22 cellular contexts compared by ENCODE assay signal in genomic region chr9:112554516-112554915, GRCh38.
DNase-seq lines count a peak whose midpoint lies in the region; ATAC-seq and TF ChIP-seq lines count a peak whose summit lies in the region.
"Had no signal": no experiment of that assay in that cellular context is flagged by ENCODE, and none has a peak within 500 bp of the region (broad histone marks: within the 10 kb centered on the region; RNA-seq: fewer than 3 reads in every experiment).

No MANE protein-coding gene starts in this region.

- no peak for ATAC-seq in HG03095 (IDR thresholded peaks at IDR 0.05; ENCODE audit: unreplicated experiment)
- ATAC-seq: naive thymus-derived CD4-positive, alpha-beta T cell had no signal

- TF ChIP-seq CTCF in retinal pigment epithelial cell (conservative IDR thresholded peaks at IDR 0.05; ENCODE audit: low read depth, low read length) (no peak), GM20000 (IDR thresholded peaks at IDR 0.05; ENCODE audit: extremely low read depth, missing control alignments) (no peak)

- H3K4me3 ChIP-seq in retinal pigment epithelial cell (ENCODE audit: low read length): no peak overlapping the region
- H3K4me3 ChIP-seq: BLaER1, lung, pancreas, SK-N-MC, skin epidermis had no signal

- DNase-seq in ELR (ENCODE audit: low read depth): peak; percentile 76
- DNase-seq in RPMI7951 (ENCODE audit: low read depth): peak; percentile 32
- peak; percentile 12 for DNase-seq in epithelial cell of prostate (ENCODE audit: low read depth, low spot score)
- DNase-seq in retinal pigment epithelial cell (ENCODE audit: low read depth): peak; percentile 14
- DNase-seq in islet precursor cell: no peak
- no peak for DNase-seq in GM20000 (ENCODE audit: low spot score)
- no peak for DNase-seq in T-helper 2 cell
- DNase-seq: activated CD4-positive, alpha-beta T cell treated with anti-CD3 and anti-CD28 coated beads for 4 hours; activated gamma-delta T cell; aorta; Kasumi-1; naive thymus-derived CD4-positive, alpha-beta T cell; NCI-H1417 treated with DMSO at 0.1 percent for 48 hours; NCI-H69; pancreas; stimulated activated CD4-positive, alpha-beta T cell treated with anti-CD3 and anti-CD28 coated beads, Interleukin-4, amount 100 ng/mL, for 24 hours; substantia nigra had no signal

- H3K27ac ChIP-seq in epithelial cell of prostate: peak overlapping the region; percentile 61
- H3K27ac ChIP-seq: BLaER1, SK-N-MC, skin epidermis had no signal

Comparison
In these comparisons a context has a peak if more than half of its experiments do, and no peak if none do; other contexts are left out.
1. DNase-seq: peak in ELR (single experiment), RPMI7951 (single experiment), epithelial cell of prostate (single experiment) and retinal pigment epithelial cell (single experiment); none in islet precursor cell (single experiment), GM20000 (single experiment) and T-helper 2 cell (0 of 5).